In the genomic region with DNA sequence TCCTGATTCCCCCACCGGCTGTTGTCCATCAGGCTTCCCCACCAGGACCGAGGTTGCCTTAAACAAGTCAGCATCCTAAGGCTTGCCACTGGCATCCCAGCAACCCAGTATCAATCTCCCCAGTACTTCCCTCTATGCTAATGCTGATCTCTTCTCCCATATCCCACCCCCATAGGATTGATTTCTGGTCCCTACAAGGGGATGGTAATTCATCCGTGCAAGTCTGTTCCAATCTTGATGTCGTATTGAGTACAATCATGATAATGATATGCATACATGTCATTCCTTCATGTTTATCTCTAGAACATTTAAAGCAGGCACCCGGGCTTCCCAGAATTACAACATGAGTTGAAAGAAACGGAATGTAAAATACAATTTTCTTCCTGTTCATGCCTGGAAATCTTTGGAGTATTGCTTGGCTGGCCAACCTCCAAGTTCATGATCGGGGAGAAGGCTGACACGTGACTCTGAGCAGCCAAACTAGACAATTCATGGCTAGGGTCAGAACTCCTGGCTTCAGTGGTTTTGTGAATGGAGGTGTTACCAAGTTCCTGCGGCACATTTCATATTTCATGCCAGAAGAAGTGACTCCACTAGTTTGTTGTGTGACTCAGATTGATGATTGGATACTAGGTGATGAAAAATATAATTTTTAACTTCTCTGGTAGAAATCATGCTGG, we compare ENCODE assay signal across 9 cellular contexts.
A peak's percentile ranks its signal among the peaks of the same experiment; 100 is the strongest.
DNase-seq lines count a peak whose midpoint lies in the region; ATAC-seq, FAIRE-seq and TF ChIP-seq lines count a peak whose summit lies in the region.
"Had no signal": no experiment of that assay in that cellular context is flagged by ENCODE, and none has a peak within 500 bp of the region (broad histone marks: within the 10 kb centered on the region; RNA-seq: fewer than 3 reads in every experiment).

No MANE protein-coding gene starts in this region.

- no peak for TF ChIP-seq CTCF in body of pancreas (IDR thresholded peaks at IDR 0.05)
- TF ChIP-seq CTCF in kidney (IDR thresholded peaks at IDR 0.05; ENCODE audit: borderline replicate concordance, extremely low read depth, insufficient read depth): no peak
- TF ChIP-seq CTCF in thyroid gland (IDR thresholded peaks at IDR 0.05): no peak
- TF ChIP-seq CTCF in prostate gland (IDR thresholded peaks at IDR 0.05): no peak

- H3K27ac ChIP-seq in body of pancreas (peak overlapping the region in 1 of 4 donors; percentile 30), kidney (ENCODE audit: low read depth in 2 of 2, low read length in 2 of 2) (peak overlapping the region in 1 of 2 donors; percentile 29), thyroid gland (peak overlapping the region; percentile 37 to 74 (median 63)), prostate gland (no peak overlapping the region)
- H3K27ac ChIP-seq: suprapubic skin had no signal

- WGBS in body of pancreas, 2 donors: 41 to 56% methylated on average over 9 of the region's 9 CpGs
- 36% methylated on average over 9 of the region's 9 CpGs for WGBS in thyroid gland, 2 donors
- WGBS in prostate gland: 50% methylated on average over 9 of the region's 9 CpGs

- ATAC-seq in body of pancreas: peak; percentile 67
- no peak for ATAC-seq in GM19328 (IDR thresholded peaks at IDR 0.05; ENCODE audit: unreplicated experiment)

- no peaks in the 10 kb centered on the region for H3K9me3 ChIP-seq in body of pancreas
- no peaks in the 10 kb centered on the region for H3K9me3 ChIP-seq in kidney (ENCODE audit: control insufficient read depth in 1 of 2, low read length in 2 of 2)
- no peaks in the 10 kb centered on the region for H3K9me3 ChIP-seq in thyroid gland
- no peaks in the 10 kb centered on the region for H3K9me3 ChIP-seq in prostate gland
- H3K9me3 ChIP-seq: suprapubic skin had no signal

- peak; percentile 60 for FAIRE-seq in kidney (lab: Jason Lieb, UNC)
- FAIRE-seq: small intestine had no signal

- H3K9ac ChIP-seq in kidney (ENCODE audit: low read length in 2 of 2): no peak overlapping the region

- DNase-seq in HS-5 (ENCODE audit: low read depth) (peak; percentile 97), body of pancreas (peak; percentile 25 to 54 (median 36)), kidney (peak; percentile 80), thyroid gland (peak; percentile 82 to 89), prostate gland (ENCODE audit: low spot score) (no peak), mesenteric fat pad (ENCODE audit: low spot score) (no peak)
- DNase-seq: small intestine had no signal

- H3K27me3 ChIP-seq in body of pancreas (no peaks in the 10 kb centered on the region), thyroid gland (no peaks in the 10 kb centered on the region), prostate gland (replicated peaks; ENCODE audit: insufficient read depth) (no peaks in the 10 kb centered on the region)
- H3K27me3 ChIP-seq: suprapubic skin had no signal

- intact Hi-C loops in body of pancreas (cut with DNase I) (loop anchor here (10.0 kb wide), 1 partner anchor 236 kb away; no protein-coding TSS in a partner anchor), kidney (cut with DNase I) (no loop called here), thyroid gland (cut with DNase I) (no loop called here), prostate gland (cut with DNase I) (no loop called here)

- peaks cover 20% of the 10 kb centered on the region for H3K4me1 ChIP-seq in body of pancreas
- H3K4me1 ChIP-seq in kidney (ENCODE audit: control insufficient read depth in 1 of 2, insufficient read depth in 1 of 2, low read depth in 1 of 2, low read length in 2 of 2): peaks cover 4 to 22% of the 10 kb centered on the region in 2 donors
- H3K4me1 ChIP-seq in thyroid gland: peaks cover 36 to 41% of the 10 kb centered on the region in 2 donors
- H3K4me1 ChIP-seq in prostate gland (replicated peaks): no peaks in the 10 kb centered on the region

- TF ChIP-seq POLR2A in body of pancreas (IDR thresholded peaks at IDR 0.05) (no peak), thyroid gland (IDR thresholded peaks at IDR 0.05) (peak in 1 of 2 donors; percentile 25), prostate gland (IDR thresholded peaks at IDR 0.05) (no peak)

- H3K36me3 ChIP-seq in body of pancreas (replicated peaks in 1 of 2; ENCODE audit: insufficient read depth in 1 of 2, low read depth in 2 of 2): no peaks in the 10 kb centered on the region
- H3K36me3 ChIP-seq in kidney (ENCODE audit: control insufficient read depth in 1 of 2, insufficient read depth in 2 of 2, low read length in 2 of 2): peaks cover 18 to 31% of the 10 kb centered on the region in 2 donors
- peaks cover 17 to 26% of the 10 kb centered on the region in 2 donors for H3K36me3 ChIP-seq in thyroid gland
- H3K36me3 ChIP-seq in prostate gland: no peaks in the 10 kb centered on the region

- H3K4me3 ChIP-seq in body of pancreas (no peak overlapping the region), kidney (ENCODE audit: low read length in 2 of 2) (no peak overlapping the region), thyroid gland (replicated peaks in 1 of 3) (no peak overlapping the region), prostate gland (no peak overlapping the region)
- H3K4me3 ChIP-seq: suprapubic skin had no signal

Comparison
In these comparisons a context has a peak if more than half of its experiments do, and no peak if none do; other contexts are left out.
1. DNase-seq: peak in HS-5 (single experiment), body of pancreas (4 of 4), kidney (single experiment) and thyroid gland (2 of 2); none in prostate gland (single experiment) and mesenteric fat pad (single experiment).
2. H3K27ac ChIP-seq: peak in thyroid gland (3 of 3); none in prostate gland (0 of 2).